Comparison of ENCODE assay signal across 8 cellular contexts in the genomic region with DNA sequence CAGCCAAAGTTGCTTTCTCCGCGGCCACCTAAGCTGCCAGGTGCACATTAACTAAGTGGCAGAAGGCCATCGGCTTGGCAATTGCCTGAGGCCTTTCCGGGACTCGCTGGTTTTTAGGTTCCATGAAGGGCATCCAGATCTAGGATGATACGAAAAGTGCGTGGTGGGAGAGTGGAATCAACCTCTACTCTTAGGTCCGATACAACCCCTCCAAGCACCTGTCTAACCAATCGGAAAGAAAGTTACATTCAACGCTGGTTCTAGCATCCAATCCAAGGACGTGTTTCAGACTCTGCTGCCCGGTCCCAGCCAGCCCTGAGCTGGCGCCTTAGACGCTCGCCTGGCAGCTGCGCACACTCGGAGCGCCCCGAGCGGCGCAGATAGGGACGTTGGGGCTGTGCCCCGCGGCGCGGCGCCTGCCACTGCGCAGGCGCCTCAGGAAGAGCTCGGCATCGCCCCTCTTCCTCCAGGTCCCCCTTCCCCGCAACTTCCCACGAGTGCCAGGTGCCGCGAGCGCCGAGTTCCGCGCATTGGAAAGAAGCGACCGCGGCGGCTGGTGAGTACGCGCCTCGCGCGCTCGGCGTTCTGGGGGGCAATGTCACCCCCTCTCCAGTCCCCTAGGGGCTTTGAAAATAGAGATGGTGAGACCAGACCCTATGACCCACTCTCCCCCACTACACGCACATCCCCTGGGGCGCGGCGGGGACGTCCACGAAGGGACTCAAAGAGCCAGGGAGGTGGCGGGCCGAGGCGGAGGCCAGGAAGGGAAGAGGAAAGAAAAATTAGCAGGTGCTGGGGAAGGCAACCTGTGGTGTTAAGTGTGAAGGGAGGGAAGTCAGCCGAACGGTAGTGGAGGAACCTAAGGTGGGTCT. TPM values are rescaled to one million over a fixed set of nuclear protein-coding genes. Genes with fewer than 3 reads are reported as not detected.
DNase-seq lines count a peak whose midpoint lies in the region; ATAC-seq and TF ChIP-seq lines count a peak whose summit lies in the region.

TSS of gene ENPP4 (plus strand) at position 356 of the 872 bp plus-strand sequence. CDS start 9,595 bp downstream, outside the sequence.

- H3K27me3 ChIP-seq in GM06990 (replicated peaks; ENCODE audit: control insufficient read depth, insufficient read depth, low read length) (no peaks in the 10 kb centered on the region), upper lobe of right lung (no peaks in the 10 kb centered on the region)

- H3K9me3 ChIP-seq in upper lobe of right lung, result no peaks in the 10 kb centered on the region

- peak; percentile 100 for ATAC-seq in left ventricle myocardium superior
- peak; percentile 100 for ATAC-seq in upper lobe of right lung

- peak within 1 kb of the TSS; percentile 90 for H3K4me3 Mint-ChIP-seq in progenitor cell of endocrine pancreas (ENCODE audit: low read depth)

- peak within 1 kb of the TSS; percentile 89 for H3K27ac Mint-ChIP-seq in progenitor cell of endocrine pancreas

- H3K36me3 Mint-ChIP-seq in progenitor cell of endocrine pancreas (ENCODE audit: insufficient read depth), result peaks cover 3% of the 10 kb centered on the region

- peaks cover 8% of the 10 kb centered on the region for H3K4me1 Mint-ChIP-seq in progenitor cell of endocrine pancreas (ENCODE audit: low read depth)

- peak within 1 kb of the TSS; percentile 89 for H3K4me3 ChIP-seq in GM06990 (replicated peaks; ENCODE audit: low read depth, low read length)
- H3K4me3 ChIP-seq in upper lobe of right lung, result peak within 1 kb of the TSS; percentile 82

- H3K27me3 Mint-ChIP-seq in progenitor cell of endocrine pancreas, result peaks cover 10% of the 10 kb centered on the region

- POLR2A ChIA-PET in HEK293T (lab: Yijun Ruan, JAX), result interaction anchor here (0.6 to 1.6 kb wide), 8 partner anchors 9 to 55 kb away, joined by 3 to 10 read pairs (median 4); partner anchors contain the start of gene ENPP5

- H3K27ac ChIP-seq in upper lobe of right lung, result peak within 1 kb of the TSS; percentile 89

- H3K4me1 ChIP-seq in upper lobe of right lung, result peaks cover 9% of the 10 kb centered on the region

- intact Hi-C loops in left ventricle myocardium superior (cut with micrococcal nuclease), result no loop called here
- intact Hi-C loops in upper lobe of right lung (cut with DNase I), result no loop called here

- H3K36me3 ChIP-seq in GM06990 (ENCODE audit: control insufficient read depth, insufficient read depth, low read length) (no peaks in the 10 kb centered on the region), upper lobe of right lung (no peaks in the 10 kb centered on the region)

- DNase-seq in GM06990 (ENCODE audit: extremely low read depth, insufficient read length) (peak; percentile 93), HEK293T (ENCODE audit: extremely low spot score) (peak; percentile 97), NCI-H1092 treated with DMSO at 0.1 percent for 48 hours (lab: John Stamatoyannopoulos, UW) (peak; percentile 97), SW 1271 (lab: John Stamatoyannopoulos, UW) (peak; percentile 86 to 97), amniotic epithelial cell (ENCODE audit: low read depth) (peak; percentile 76), left ventricle myocardium superior (peak; percentile 91), progenitor cell of endocrine pancreas (ENCODE audit: low spot score, unreplicated experiment) (peak; percentile 84), upper lobe of right lung (peak; percentile 95)

- CTCF ChIA-PET in HEK293T (lab: Yijun Ruan, JAX), result interaction anchor here (0.6 kb wide), 1 partner anchor 820 kb away, joined by 3 read pairs; no protein-coding TSS in a partner anchor

- peak; percentile 19 for TF ChIP-seq CTCF in GM06990 (IDR thresholded peaks at IDR 0.05; ENCODE audit: insufficient read depth, low read length, poor library complexity, severe bottlenecking)
- TF ChIP-seq CTCF in progenitor cell of endocrine pancreas (IDR thresholded peaks at IDR 0.05; ENCODE audit: unreplicated experiment), result peak; percentile 34
- TF ChIP-seq CTCF in upper lobe of right lung (IDR thresholded peaks at IDR 0.05), result peak; percentile 18

- no peaks in the 10 kb centered on the region for H3K9me3 Mint-ChIP-seq in progenitor cell of endocrine pancreas (ENCODE audit: low read depth)

TF ChIP-seq in HEK293T, 16 proteins besides CTCF, POLR2A, EP300 and RAD21:
- TF ChIP-seq L3MBTL2 (conservative IDR thresholded peaks at IDR 0.05) (peak; percentile 78), FOXM1 (IDR thresholded peaks at IDR 0.05; ENCODE audit: borderline replicate concordance) (no peak)

RNA-seq across cellular contexts. Expression of gene ENPP4, which starts in this region (rescaled TPM):
- 21.3 TPM for total RNA-seq in left ventricle myocardium superior
- 11.5 and 11.9 TPM in 2 replicates for total RNA-seq in progenitor cell of endocrine pancreas
- total RNA-seq in upper lobe of right lung, result 27.8 TPM

Comparison
In these comparisons a context has a peak if more than half of its experiments do, and no peak if none do; other contexts are left out.
1. Peak in every context shown above with its lines: DNase-seq, ATAC-seq, H3K4me3 ChIP-seq and H3K27ac ChIP-seq.